ENCODE assay signal across 1 cellular context in the genomic region with DNA sequence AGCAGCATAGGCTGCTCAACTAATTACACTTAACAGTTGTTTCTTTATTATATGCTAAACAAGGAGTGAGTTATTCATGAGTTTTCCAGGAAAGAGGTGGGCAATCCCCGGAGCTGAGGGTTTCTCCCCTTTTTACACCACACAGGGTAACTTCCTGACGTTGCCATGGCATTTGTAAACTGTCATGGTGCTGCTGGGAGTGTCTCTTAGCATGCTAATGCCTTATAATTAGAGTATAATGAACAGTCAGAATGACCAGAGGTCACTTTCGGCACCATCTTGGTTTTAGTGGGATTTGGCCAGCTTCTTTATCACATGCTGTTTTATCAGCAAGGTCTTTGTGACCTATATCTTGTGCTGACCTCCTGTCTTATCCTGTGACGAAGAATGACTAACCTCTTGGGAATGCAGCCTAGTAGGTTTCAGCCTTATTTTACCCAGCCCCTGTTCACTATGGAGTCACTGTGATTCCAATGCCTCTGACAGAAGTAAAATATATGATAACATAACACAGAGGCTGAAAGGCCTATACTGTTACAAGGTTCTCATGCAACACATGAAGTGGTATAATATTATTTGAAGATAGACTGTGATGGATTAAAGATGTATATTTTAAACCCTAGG.
TF ChIP-seq lines count a peak whose summit lies in the region.

No MANE protein-coding gene starts in this region.

TF ChIP-seq in WTC11, 78 proteins besides CTCF, POLR2A, EP300 and RAD21 (continued from another document):
- TF ChIP-seq, protein P1, sequence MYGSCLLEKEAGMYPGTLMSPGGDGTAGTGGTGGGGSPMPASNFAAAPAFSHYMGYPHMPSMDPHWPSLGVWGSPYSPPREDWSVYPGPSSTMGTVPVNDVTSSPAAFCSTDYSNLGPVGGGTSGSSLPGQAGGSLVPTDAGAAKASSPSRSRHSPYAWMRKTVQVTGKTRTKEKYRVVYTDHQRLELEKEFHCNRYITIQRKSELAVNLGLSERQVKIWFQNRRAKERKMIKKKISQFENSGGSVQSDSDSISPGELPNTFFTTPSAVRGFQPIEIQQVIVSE (CRISPR knock-in tag; IDR thresholded peaks at IDR 0.05; ENCODE audit: borderline replicate concordance): no peak
- no peak for TF ChIP-seq ATF1 (CRISPR knock-in tag; IDR thresholded peaks at IDR 0.05)
- TF ChIP-seq, protein P2, sequence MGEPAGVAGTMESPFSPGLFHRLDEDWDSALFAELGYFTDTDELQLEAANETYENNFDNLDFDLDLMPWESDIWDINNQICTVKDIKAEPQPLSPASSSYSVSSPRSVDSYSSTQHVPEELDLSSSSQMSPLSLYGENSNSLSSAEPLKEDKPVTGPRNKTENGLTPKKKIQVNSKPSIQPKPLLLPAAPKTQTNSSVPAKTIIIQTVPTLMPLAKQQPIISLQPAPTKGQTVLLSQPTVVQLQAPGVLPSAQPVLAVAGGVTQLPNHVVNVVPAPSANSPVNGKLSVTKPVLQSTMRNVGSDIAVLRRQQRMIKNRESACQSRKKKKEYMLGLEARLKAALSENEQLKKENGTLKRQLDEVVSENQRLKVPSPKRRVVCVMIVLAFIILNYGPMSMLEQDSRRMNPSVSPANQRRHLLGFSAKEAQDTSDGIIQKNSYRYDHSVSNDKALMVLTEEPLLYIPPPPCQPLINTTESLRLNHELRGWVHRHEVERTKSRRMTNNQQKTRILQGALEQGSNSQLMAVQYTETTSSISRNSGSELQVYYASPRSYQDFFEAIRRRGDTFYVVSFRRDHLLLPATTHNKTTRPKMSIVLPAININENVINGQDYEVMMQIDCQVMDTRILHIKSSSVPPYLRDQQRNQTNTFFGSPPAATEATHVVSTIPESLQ (CRISPR knock-in tag; IDR thresholded peaks at IDR 0.05): no peak
- TF ChIP-seq KAT7 (CRISPR knock-in tag; IDR thresholded peaks at IDR 0.05; ENCODE audit: borderline replicate concordance): no peak
- no peak for TF ChIP-seq ZSCAN18 (CRISPR knock-in tag; IDR thresholded peaks at IDR 0.05)
- TF ChIP-seq, protein P3, sequence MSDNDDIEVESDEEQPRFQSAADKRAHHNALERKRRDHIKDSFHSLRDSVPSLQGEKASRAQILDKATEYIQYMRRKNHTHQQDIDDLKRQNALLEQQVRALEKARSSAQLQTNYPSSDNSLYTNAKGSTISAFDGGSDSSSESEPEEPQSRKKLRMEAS (CRISPR knock-in tag; IDR thresholded peaks at IDR 0.05): no peak
